1 cellular context compared by ENCODE assay signal in the genomic region with DNA sequence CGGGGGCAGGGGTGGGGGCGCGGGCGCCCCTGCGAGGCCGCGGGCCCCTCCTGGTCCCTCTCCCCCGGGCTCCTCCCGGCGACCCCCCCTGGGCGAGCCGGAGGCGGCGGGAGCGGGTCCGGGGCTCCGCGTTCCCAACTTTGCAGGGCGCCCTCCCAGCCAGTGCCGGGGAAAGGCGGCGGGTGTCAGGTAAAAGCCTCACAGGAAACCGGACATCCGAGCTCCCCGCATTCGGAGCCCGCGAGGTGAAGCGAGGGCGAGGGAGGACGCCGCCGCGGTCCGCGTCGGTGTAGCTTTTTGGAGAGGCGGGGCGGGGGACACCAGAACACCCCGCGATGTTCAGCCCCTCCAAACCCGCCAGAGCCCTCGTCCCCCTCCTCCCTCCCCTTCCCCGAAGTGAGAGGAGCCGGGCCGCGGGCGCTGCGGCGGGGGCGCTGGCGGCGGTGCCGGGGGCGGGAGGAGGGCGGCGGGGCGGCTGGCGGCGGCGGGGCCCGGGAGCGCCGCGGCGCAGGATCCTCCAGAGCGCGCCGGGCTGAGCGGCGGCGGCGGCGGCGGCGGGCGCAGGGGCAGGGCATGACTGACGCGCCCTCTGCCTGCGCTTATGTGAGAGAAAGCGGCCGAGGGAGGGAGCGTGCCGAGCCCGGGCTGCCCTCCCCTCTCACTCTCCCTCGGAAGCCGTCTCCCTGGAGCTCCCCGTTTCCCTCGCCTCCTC.
TF ChIP-seq lines count a peak whose summit lies in the region.

A gene with protein sequence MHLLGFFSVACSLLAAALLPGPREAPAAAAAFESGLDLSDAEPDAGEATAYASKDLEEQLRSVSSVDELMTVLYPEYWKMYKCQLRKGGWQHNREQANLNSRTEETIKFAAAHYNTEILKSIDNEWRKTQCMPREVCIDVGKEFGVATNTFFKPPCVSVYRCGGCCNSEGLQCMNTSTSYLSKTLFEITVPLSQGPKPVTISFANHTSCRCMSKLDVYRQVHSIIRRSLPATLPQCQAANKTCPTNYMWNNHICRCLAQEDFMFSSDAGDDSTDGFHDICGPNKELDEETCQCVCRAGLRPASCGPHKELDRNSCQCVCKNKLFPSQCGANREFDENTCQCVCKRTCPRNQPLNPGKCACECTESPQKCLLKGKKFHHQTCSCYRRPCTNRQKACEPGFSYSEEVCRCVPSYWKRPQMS (minus strand): TSS at position 575 of the 712 bp plus-strand sequence. CDS start 611 bp downstream, outside the sequence.

TF ChIP-seq in HepG2, 621 proteins besides CTCF, POLR2A, EP300 and RAD21 (continued from another document):
- TF ChIP-seq, protein P1, sequence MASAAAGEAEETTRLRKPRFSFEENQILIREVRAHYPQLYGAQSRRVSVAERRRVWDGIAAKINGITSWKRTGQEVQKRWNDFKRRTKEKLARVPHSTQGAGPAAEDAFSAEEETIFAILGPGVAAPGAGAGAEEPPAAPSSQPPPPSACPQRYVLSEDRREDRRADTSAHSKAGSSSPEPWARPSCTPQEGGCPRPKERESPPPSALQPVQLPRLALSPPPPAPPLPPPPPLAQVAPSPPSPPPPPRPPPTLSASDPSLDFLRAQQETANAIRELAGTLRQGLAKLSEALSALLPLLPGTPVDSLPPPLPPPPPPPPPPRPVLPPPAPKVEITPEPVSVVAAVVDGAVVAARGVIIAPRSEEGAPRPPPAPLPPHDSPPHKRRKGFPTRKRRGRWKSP (CRISPR knock-in tag; IDR thresholded peaks at IDR 0.05) = peak; percentile 38; the same call in 1 of the 2 replicates
- TF ChIP-seq KDM2A (CRISPR knock-in tag; IDR thresholded peaks at IDR 0.05; ENCODE audit: borderline replicate concordance, low read depth) (0 out of 2 replicates have a peak, but pooled peaks have one; percentile 18), HNRNPK (IDR thresholded peaks at IDR 0.05; ENCODE audit: low read depth, low read length, poor library complexity, severe bottlenecking) (peak; percentile 43), KDM6A (CRISPR knock-in tag; IDR thresholded peaks at IDR 0.05; ENCODE audit: low read depth) (no peak), HINFP (CRISPR knock-in tag; IDR thresholded peaks at IDR 0.05; ENCODE audit: low read depth) (no peak), HNRNPLL (IDR thresholded peaks at IDR 0.05; ENCODE audit: low read depth, low read length, poor library complexity, severe bottlenecking) (peak; percentile 16), IKZF1 (IDR thresholded peaks at IDR 0.05) (no peak)
- TF ChIP-seq, protein P2, sequence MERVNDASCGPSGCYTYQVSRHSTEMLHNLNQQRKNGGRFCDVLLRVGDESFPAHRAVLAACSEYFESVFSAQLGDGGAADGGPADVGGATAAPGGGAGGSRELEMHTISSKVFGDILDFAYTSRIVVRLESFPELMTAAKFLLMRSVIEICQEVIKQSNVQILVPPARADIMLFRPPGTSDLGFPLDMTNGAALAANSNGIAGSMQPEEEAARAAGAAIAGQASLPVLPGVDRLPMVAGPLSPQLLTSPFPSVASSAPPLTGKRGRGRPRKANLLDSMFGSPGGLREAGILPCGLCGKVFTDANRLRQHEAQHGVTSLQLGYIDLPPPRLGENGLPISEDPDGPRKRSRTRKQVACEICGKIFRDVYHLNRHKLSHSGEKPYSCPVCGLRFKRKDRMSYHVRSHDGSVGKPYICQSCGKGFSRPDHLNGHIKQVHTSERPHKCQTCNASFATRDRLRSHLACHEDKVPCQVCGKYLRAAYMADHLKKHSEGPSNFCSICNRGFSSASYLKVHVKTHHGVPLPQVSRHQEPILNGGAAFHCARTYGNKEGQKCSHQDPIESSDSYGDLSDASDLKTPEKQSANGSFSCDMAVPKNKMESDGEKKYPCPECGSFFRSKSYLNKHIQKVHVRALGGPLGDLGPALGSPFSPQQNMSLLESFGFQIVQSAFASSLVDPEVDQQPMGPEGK (CRISPR knock-in tag; IDR thresholded peaks at IDR 0.05) = 0 out of 2 replicates have a peak, but pooled peaks have one; percentile 14
